Comparison of ENCODE assay signal across 8 cellular contexts in genomic region chr19:47112166-47112663, GRCh38. TPM values are rescaled to one million over a fixed set of nuclear protein-coding genes. Genes with fewer than 3 reads are reported as not detected.
DNase-seq lines count a peak whose midpoint lies in the region; TF ChIP-seq lines count a peak whose summit lies in the region.

No MANE protein-coding gene starts in this region.

- DNase-seq in A172 (ENCODE audit: low spot score) (peak; percentile 86), HT1080 (ENCODE audit: low read depth) (peak; percentile 86), activated T-cell treated with anti-CD3 and anti-CD28 coated beads for 48 hours (ENCODE audit: low read depth) (peak; percentile 78), erythroblast (lab: John Stamatoyannopoulos, UW) (peak; percentile 94 to 96)
- peak; percentile 60 to 87 for DNase-seq in stimulated activated CD8-positive, alpha-beta memory T cell treated with anti-CD3 and anti-CD28 coated beads, Interleukin-4, amount 100 ng/mL, for 4 hours (ENCODE audit: low read depth in 2 of 2, low spot score in 1 of 2)

- peak overlapping the region; percentile 89 for H3K4me3 ChIP-seq in OCI-LY3 (ENCODE audit: low read length)
- H3K4me3 ChIP-seq in mucosa of rectum (ENCODE audit: low read length in 2 of 2) = peak overlapping the region; percentile 87 to 96

- H3K27ac ChIP-seq in OCI-LY3 (ENCODE audit: low read length) (peak overlapping the region; percentile 92), mucosa of rectum (ENCODE audit: low read depth in 2 of 2, low read length in 2 of 2) (peak overlapping the region; percentile 100)

- peaks cover 6% of the 10 kb centered on the region for H3K27me3 ChIP-seq in OCI-LY3 (ENCODE audit: low read depth, low read length)
- H3K27me3 ChIP-seq in mucosa of rectum (ENCODE audit: control insufficient read depth in 2 of 2, insufficient read depth in 2 of 2, low read length in 2 of 2) = no peaks in the 10 kb centered on the region

- no peaks in the 10 kb centered on the region for H3K9me3 ChIP-seq in OCI-LY3 (ENCODE audit: insufficient read depth, low read length)
- H3K9me3 ChIP-seq in mucosa of rectum (ENCODE audit: control insufficient read depth in 2 of 2, low read length in 2 of 2) = no peaks in the 10 kb centered on the region

- no peak for TF ChIP-seq CTCF in OCI-LY3 (IDR thresholded peaks at IDR 0.05; ENCODE audit: low read depth, low read length)

- TF ChIP-seq POLR2A in GM18526 (IDR thresholded peaks at IDR 0.05; ENCODE audit: extremely low read depth, insufficient read length) (peak; percentile 89), erythroblast (IDR thresholded peaks at IDR 0.05; ENCODE audit: low read length) (no peak)

- peak overlapping the region; percentile 85 for H3K4me2 ChIP-seq in OCI-LY3 (ENCODE audit: low read length)

- H2AFZ ChIP-seq in OCI-LY3 (ENCODE audit: low read depth, low read length) = no peak overlapping the region

- H3K9ac ChIP-seq in OCI-LY3 (ENCODE audit: low read length) = peak overlapping the region; percentile 100
- peak overlapping the region; percentile 99 to 100 for H3K9ac ChIP-seq in mucosa of rectum (ENCODE audit: low read depth in 1 of 2, low read length in 2 of 2)

- H3K36me3 ChIP-seq in OCI-LY3 (replicated peaks; ENCODE audit: low read depth, low read length) (peaks cover 38% of the 10 kb centered on the region), mucosa of rectum (ENCODE audit: control insufficient read depth in 2 of 2, insufficient read depth in 2 of 2, low read length in 2 of 2) (no peaks in the 10 kb centered on the region)

- peaks cover 49% of the 10 kb centered on the region for H3K79me2 ChIP-seq in OCI-LY3 (ENCODE audit: low read length)

- peaks cover 27% of the 10 kb centered on the region for H3K4me1 ChIP-seq in OCI-LY3 (ENCODE audit: low read length)
- peaks cover 28 to 30% of the 10 kb centered on the region in 2 donors for H3K4me1 ChIP-seq in mucosa of rectum (ENCODE audit: control insufficient read depth in 2 of 2, insufficient read depth in 2 of 2, low read length in 2 of 2)

- H4K20me1 ChIP-seq in OCI-LY3 (ENCODE audit: insufficient read depth, low read length) = no peaks in the 10 kb centered on the region

RNA-seq across cellular contexts. Expression of gene ZC3H4, which starts 1.4 kb away (rescaled TPM):
- total RNA-seq in A172 (2014; rRNA removed; shearing (Covaris generic)) = 10.1 and 13.1 TPM in 2 replicates
- total RNA-seq in HT1080 (2014; rRNA removed; shearing (Covaris generic)) = 17.6 and 17.8 TPM in 2 replicates
- 16.9 and 19.9 TPM in 2 replicates for polyA plus RNA-seq in HT1080 (2015; cell fraction: cytosol; rRNA removed)
- 34.0 and 34.3 TPM in 2 replicates for polyA plus RNA-seq in HT1080 (2015; cell fraction: nucleus; rRNA removed)

RNA-seq across cellular contexts. Expression of gene SAE1, which starts 18.4 kb away (rescaled TPM):
- 179 and 185 TPM in 2 replicates for total RNA-seq in A172 (2014; rRNA removed; shearing (Covaris generic))
- total RNA-seq in HT1080 (2014; rRNA removed; shearing (Covaris generic)) = 181 and 200 TPM in 2 replicates
- polyA plus RNA-seq in HT1080 (2015; cell fraction: cytosol; rRNA removed) = 184 TPM in 2 replicates
- polyA plus RNA-seq in HT1080 (2015; cell fraction: nucleus; rRNA removed) = 121 and 126 TPM in 2 replicates

Comparison
In these comparisons a context has a peak if more than half of its experiments do, and no peak if none do; other contexts are left out.
1. Peak in every context shown above with its lines: DNase-seq, H3K4me3 ChIP-seq and H3K27ac ChIP-seq.